Comparison of ENCODE assay signal across 8 cellular contexts in genomic region chr2:190407246-190407661, GRCh38. TPM values are rescaled to one million over a fixed set of nuclear protein-coding genes. Genes with fewer than 3 reads are reported as not detected.
DNase-seq lines count a peak whose midpoint lies in the region; ATAC-seq and TF ChIP-seq lines count a peak whose summit lies in the region.

No MANE protein-coding gene starts in this region.

- H2AFZ ChIP-seq in OCI-LY7 (ENCODE audit: low read length) = peak overlapping the region; percentile 95

- peak overlapping the region; percentile 80 for H3K4me3 Mint-ChIP-seq in endothelial cell (ENCODE audit: unreplicated experiment)

- H3K79me2 ChIP-seq in OCI-LY7 (ENCODE audit: insufficient read depth, low read depth, low read length) = no peaks in the 10 kb centered on the region

- H3K27ac Mint-ChIP-seq in endothelial cell (ENCODE audit: unreplicated experiment) = peak overlapping the region; percentile 57

- H3K27ac ChIP-seq in OCI-LY7 (ENCODE audit: low read depth, low read length, poor library complexity, severe bottlenecking) = peak overlapping the region; percentile 22
- H3K27ac ChIP-seq in psoas muscle = no peak overlapping the region

- TF ChIP-seq CTCF in OCI-LY7 (conservative IDR thresholded peaks at IDR 0.05; ENCODE audit: low read length) (no peak), endothelial cell (IDR thresholded peaks at IDR 0.05; ENCODE audit: unreplicated experiment) (no peak), psoas muscle (IDR thresholded peaks at IDR 0.05) (no peak)

- H3K27me3 Mint-ChIP-seq in endothelial cell (ENCODE audit: unreplicated experiment) = peaks cover 10% of the 10 kb centered on the region

- H3K4me1 Mint-ChIP-seq in endothelial cell (ENCODE audit: unreplicated experiment) = peaks cover 11% of the 10 kb centered on the region

- no peaks in the 10 kb centered on the region for H4K20me1 ChIP-seq in OCI-LY7 (ENCODE audit: insufficient read depth, low read length)

- H3K4me1 ChIP-seq in OCI-LY7 (ENCODE audit: insufficient read depth, low read length, poor library complexity, severe bottlenecking) (peaks cover 16% of the 10 kb centered on the region), psoas muscle (no peaks in the 10 kb centered on the region)

- H3K27me3 ChIP-seq in psoas muscle (ENCODE audit: insufficient read depth in 3 of 3, low read length in 2 of 3) = peaks cover 0 to 12% (median 0%) of the 10 kb centered on the region in 3 donors

- WGBS in psoas muscle, 3 donors = 30 to 46% (median 35%) methylated on average over 11 of the region's 11 CpGs

- H3K36me3 ChIP-seq in OCI-LY7 (ENCODE audit: insufficient read depth, low read length) = no peaks in the 10 kb centered on the region
- H3K36me3 ChIP-seq in psoas muscle (ENCODE audit: insufficient read depth in 1 of 2, low read depth in 1 of 2) = no peaks in the 10 kb centered on the region

- no peaks in the 10 kb centered on the region for H3K9me3 Mint-ChIP-seq in endothelial cell (ENCODE audit: unreplicated experiment)

- ATAC-seq in psoas muscle (no peak), GM21360 (IDR thresholded peaks at IDR 0.05; ENCODE audit: unreplicated experiment) (no peak), HG03439 (IDR thresholded peaks at IDR 0.05; ENCODE audit: unreplicated experiment) (no peak)

- no peaks in the 10 kb centered on the region for H3K9me3 ChIP-seq in OCI-LY7 (ENCODE audit: low read length)
- H3K9me3 ChIP-seq in psoas muscle = no peaks in the 10 kb centered on the region

- CTCF ChIA-PET in OCI-LY7 (lab: Charles Lee; ENCODE audit: unreplicated experiment) = no interaction called here

- H3K36me3 Mint-ChIP-seq in endothelial cell (ENCODE audit: low read depth, unreplicated experiment) = no peaks in the 10 kb centered on the region

- peak overlapping the region; percentile 84 for H3K4me3 ChIP-seq in OCI-LY7 (ENCODE audit: low read depth, low read length, poor library complexity, severe bottlenecking)
- H3K4me3 ChIP-seq in psoas muscle = peak overlapping the region; percentile 81

- TSS peak; percentile 55 for BruUV-seq in OCI-LY7 (replicated peaks; lab: Mats Ljungman, UMichigan)

- no peaks in the 10 kb centered on the region for H3K9me2 ChIP-seq in OCI-LY7 (ENCODE audit: insufficient read depth, low read length)

- intact Hi-C loops in OCI-LY7 (cut with micrococcal nuclease; ENCODE audit: unreplicated experiment) (loop anchor here (1.0 to 5.0 kb wide), 2 partner anchors 129 to 475 kb away; partner anchors contain the start of gene GLS), psoas muscle (cut with DNase I) (no loop called here)

- POLR2A ChIA-PET in OCI-LY7 (lab: Charles Lee) = interaction anchor here (0.6 to 1.6 kb wide), 7 partner anchors 40 to 274 kb away, joined by 3 to 5 read pairs (median 5); no protein-coding TSS in a partner anchor

- peak overlapping the region; percentile 74 for H3K4me2 ChIP-seq in OCI-LY7 (ENCODE audit: low read length)

- peak; percentile 43 for DNase-seq in activated CD8-positive, alpha-beta memory T cell treated with anti-CD3 and anti-CD28 coated beads, Interleukin-2, amount 50 U/mL, for 1 hour (ENCODE audit: extremely low read depth)
- no peak for DNase-seq in activated CD8-positive, alpha-beta memory T cell treated with anti-CD3 and anti-CD28 coated beads for 24 hours
- peak; percentile 14 for DNase-seq in OCI-LY7 (ENCODE audit: low spot score)
- no peak for DNase-seq in endothelial cell (ENCODE audit: low spot score)
- no peak for DNase-seq in psoas muscle
- no peak for DNase-seq in occipital lobe (lab: John Stamatoyannopoulos, UW)

RNA-seq across cellular contexts. Expression of gene MFSD6, which starts 0.9 kb away (rescaled TPM):
- 8.3 and 11.5 TPM in 2 replicates for total RNA-seq in OCI-LY7 (2014; rRNA removed; shearing (Covaris generic))
- 19.5 and 23.1 TPM in 2 replicates for total RNA-seq in OCI-LY7 (2022)
- 2.4 TPM for total RNA-seq in endothelial cell (ENCODE audit: unreplicated experiment)
- 1 to 10 TPM; 4.0 to 9.4 (median 5.2) TPM for total RNA-seq in psoas muscle
- 1 to 10 TPM; 2.6 to 5.5 (median 4.0) TPM for polyA plus RNA-seq in psoas muscle
- total RNA-seq in occipital lobe = 45.1 TPM

Comparison
In these comparisons a context has a peak if more than half of its experiments do, and no peak if none do; other contexts are left out.
1. DNase-seq: peak in activated CD8-positive, alpha-beta memory T cell treated with anti-CD3 and anti-CD28 coated beads, Interleukin-2, amount 50 U/mL, for 1 hour (single experiment) and OCI-LY7 (single experiment); none in activated CD8-positive, alpha-beta memory T cell treated with anti-CD3 and anti-CD28 coated beads for 24 hours (single experiment), endothelial cell (single experiment), psoas muscle (0 of 2) and occipital lobe (single experiment).